ENCODE assay signal across 27 cellular contexts in the genomic region with DNA sequence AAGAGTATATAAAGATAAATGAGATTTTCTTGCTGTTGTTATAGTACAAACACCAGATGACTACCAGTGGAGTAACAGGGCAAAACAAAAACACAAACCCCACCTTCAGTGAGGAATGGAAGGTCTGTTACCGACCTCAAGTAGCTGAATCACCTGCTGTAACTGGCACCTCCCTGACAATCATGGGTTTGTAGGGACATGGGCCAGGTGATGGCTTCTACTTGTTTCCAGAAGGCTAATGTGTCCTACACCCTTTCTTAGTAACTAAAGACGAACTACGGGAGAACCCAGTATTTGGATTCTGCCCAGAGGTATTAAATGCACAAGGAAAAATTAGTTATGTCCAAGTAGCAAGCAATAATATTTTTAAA.
"Had no signal": no experiment of that assay in that cellular context is flagged by ENCODE, and none has a peak within 500 bp of the region (broad histone marks: within the 10 kb centered on the region; RNA-seq: fewer than 3 reads in every experiment).

No MANE protein-coding gene starts in this region.

- ATAC-seq: esophagus mucosa; gastroesophageal sphincter; heart left ventricle; left lobe of liver; natural killer cell treated with Interleukin-12 subunit alpha and Interleukin-12 subunit beta and Interleukin-15 and Interleukin-18, amount 100 ng/mL, for 72 hours; pancreas; sciatic nerve; stimulated activated memory B cell treated with anti-CD40 and anti-IgM and Interleukin-4, amounts not matched to agents 10 μg/mL and 1 μg/mL and 100 μg/mL, for 72 hours; stimulated activated naive CD8-positive, alpha-beta T cell treated with anti-CD3 and anti-CD28 coated beads, Interleukin-15, Interleukin-2, amounts not matched to agents 100 U/mL and 50 U/mL, for 24 hours had no signal

- H2AFZ ChIP-seq: hepatocyte had no signal

- H3K9me3 ChIP-seq: gastroesophageal sphincter, heart left ventricle, neutrophil, pancreas, testis, tibial artery had no signal

- H3K4me3 ChIP-seq: dorsolateral prefrontal cortex, gastroesophageal sphincter, heart left ventricle, hepatocyte, lung, pancreas, smooth muscle cell, testis, tibial artery had no signal

- H3K27me3 ChIP-seq: dorsolateral prefrontal cortex, gastroesophageal sphincter, heart left ventricle, hepatocyte, neutrophil, pancreas, testis, tibial artery had no signal

- H3K4me2 ChIP-seq: hepatocyte, smooth muscle cell had no signal

- H3K4me3 Mint-ChIP-seq: memory B cell; natural killer cell treated with Interleukin-12 subunit alpha and Interleukin-12 subunit beta and Interleukin-15 and Interleukin-18, amount 100 ng/mL, for 72 hours; neural crest cell; stimulated activated memory B cell treated with anti-CD40 and anti-IgM and Interleukin-4, amounts not matched to agents 10 μg/mL and 1 μg/mL and 100 μg/mL, for 72 hours; type B pancreatic cell had no signal

- H3K9me3 Mint-ChIP-seq: memory B cell; natural killer cell treated with Interleukin-12 subunit alpha and Interleukin-12 subunit beta and Interleukin-15 and Interleukin-18, amount 100 ng/mL, for 72 hours; neural crest cell; stimulated activated memory B cell treated with anti-CD40 and anti-IgM and Interleukin-4, amounts not matched to agents 10 μg/mL and 1 μg/mL and 100 μg/mL, for 72 hours; type B pancreatic cell had no signal

- H3K27ac Mint-ChIP-seq: memory B cell; natural killer cell treated with Interleukin-12 subunit alpha and Interleukin-12 subunit beta and Interleukin-15 and Interleukin-18, amount 100 ng/mL, for 72 hours; stimulated activated memory B cell treated with anti-CD40 and anti-IgM and Interleukin-4, amounts not matched to agents 10 μg/mL and 1 μg/mL and 100 μg/mL, for 72 hours; type B pancreatic cell had no signal

- H3K27me3 Mint-ChIP-seq: memory B cell; natural killer cell treated with Interleukin-12 subunit alpha and Interleukin-12 subunit beta and Interleukin-15 and Interleukin-18, amount 100 ng/mL, for 72 hours; stimulated activated memory B cell treated with anti-CD40 and anti-IgM and Interleukin-4, amounts not matched to agents 10 μg/mL and 1 μg/mL and 100 μg/mL, for 72 hours; type B pancreatic cell had no signal

- H3K27ac ChIP-seq: dorsolateral prefrontal cortex, epithelial cell of prostate, gastroesophageal sphincter, heart left ventricle, hepatocyte, neutrophil, pancreas, testis, tibial artery had no signal

- DNase-seq: dorsolateral prefrontal cortex; effector CD4-positive, alpha-beta T cell; foreskin fibroblast; heart left ventricle; kidney; pancreas; stimulated activated CD4-positive, alpha-beta T cell treated with anti-CD3 and anti-CD28 coated beads, Interleukin-12 subunit alpha, Interleukin-12 subunit beta, amount 100 ng/mL, for 4 hours; stimulated activated CD4-positive, alpha-beta T cell treated with anti-CD3 and anti-CD28 coated beads, Interleukin-2, amount 100 ng/mL, for 24 hours; stimulated activated CD4-positive, alpha-beta T cell treated with anti-CD3 and anti-CD28 coated beads, Interleukin-4, amount 100 ng/mL, for 24 hours; stimulated activated naive CD8-positive, alpha-beta T cell treated with anti-CD3 and anti-CD28 coated beads, Interleukin-15, Interleukin-2, amounts not matched to agents 100 U/mL and 50 U/mL, for 24 hours; substantia nigra; testis; tibial artery had no signal
